Comparison of ENCODE assay signal across 1 cellular context in the genomic region with DNA sequence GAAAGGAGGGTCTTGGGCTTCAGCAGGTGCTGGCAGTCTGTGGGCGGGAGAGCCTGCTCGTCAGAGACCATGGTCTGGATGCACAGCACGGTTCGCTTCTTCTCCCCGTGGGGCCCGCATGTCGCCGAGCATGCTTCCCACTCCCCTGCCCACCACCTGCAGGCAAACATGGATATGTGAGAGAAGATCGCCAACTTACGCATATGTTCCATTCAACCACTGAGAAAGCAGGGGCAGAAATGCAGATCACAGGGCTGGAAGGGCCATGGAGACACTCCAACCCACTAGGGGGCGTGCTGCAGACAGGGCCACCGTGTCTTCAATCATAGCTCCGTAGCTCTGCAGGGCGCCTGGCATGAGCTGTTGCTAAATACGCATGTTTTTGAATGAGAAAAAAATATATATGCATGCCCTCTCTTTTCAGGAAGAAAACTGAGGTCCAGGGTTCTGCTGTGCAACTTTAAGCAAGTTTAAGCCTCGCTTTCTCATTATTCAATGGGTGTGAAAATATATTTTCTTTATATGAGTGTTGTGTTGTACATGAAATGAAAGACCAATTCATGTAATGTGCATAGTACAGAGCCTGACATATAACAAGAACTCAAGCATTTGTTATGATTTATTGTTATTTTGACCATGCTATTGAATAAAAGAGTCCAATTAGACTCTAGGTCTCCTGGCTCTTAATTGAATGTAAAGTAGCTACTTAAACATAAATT.
TF ChIP-seq lines count a peak whose summit lies in the region.

No MANE protein-coding gene starts in this region.

TF ChIP-seq in GM12878, 131 proteins besides CTCF, POLR2A, EP300 and RAD21 (continued from another document):
- TF ChIP-seq, protein P1, sequence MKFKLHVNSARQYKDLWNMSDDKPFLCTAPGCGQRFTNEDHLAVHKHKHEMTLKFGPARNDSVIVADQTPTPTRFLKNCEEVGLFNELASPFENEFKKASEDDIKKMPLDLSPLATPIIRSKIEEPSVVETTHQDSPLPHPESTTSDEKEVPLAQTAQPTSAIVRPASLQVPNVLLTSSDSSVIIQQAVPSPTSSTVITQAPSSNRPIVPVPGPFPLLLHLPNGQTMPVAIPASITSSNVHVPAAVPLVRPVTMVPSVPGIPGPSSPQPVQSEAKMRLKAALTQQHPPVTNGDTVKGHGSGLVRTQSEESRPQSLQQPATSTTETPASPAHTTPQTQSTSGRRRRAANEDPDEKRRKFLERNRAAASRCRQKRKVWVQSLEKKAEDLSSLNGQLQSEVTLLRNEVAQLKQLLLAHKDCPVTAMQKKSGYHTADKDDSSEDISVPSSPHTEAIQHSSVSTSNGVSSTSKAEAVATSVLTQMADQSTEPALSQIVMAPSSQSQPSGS (IDR thresholded peaks at IDR 0.05; ENCODE audit: low read length) = no peak
- no peak for TF ChIP-seq SIN3A (IDR thresholded peaks at IDR 0.05; ENCODE audit: low read depth, low read length)
- TF ChIP-seq STAT1 (conservative IDR thresholded peaks at IDR 0.05) = no peak
- TF ChIP-seq HCFC1 (IDR thresholded peaks at IDR 0.05; ENCODE audit: low read length) = no peak
- peak; percentile 54; the same call in 1 of the 2 replicates for TF ChIP-seq SMC3 (IDR thresholded peaks at IDR 0.05; ENCODE audit: borderline replicate concordance, low read length)
